2 cellular contexts compared by ENCODE assay signal in genomic region chr16:28417033-28417432, GRCh38. TPM values are rescaled to one million over a fixed set of nuclear protein-coding genes. Genes with fewer than 3 reads are reported as not detected.
"Had no signal": no experiment of that assay in that cellular context is flagged by ENCODE, and none has a peak within 500 bp of the region (broad histone marks: within the 10 kb centered on the region; RNA-seq: fewer than 3 reads in every experiment).

No MANE protein-coding gene starts in this region.

RNA-seq across cellular contexts. Expression of gene NPIPB7, which starts 55.1 kb away (rescaled TPM):
- total RNA-seq: G401, GM12878 had no signal
